24 cellular contexts compared by ENCODE assay signal in the genomic region with DNA sequence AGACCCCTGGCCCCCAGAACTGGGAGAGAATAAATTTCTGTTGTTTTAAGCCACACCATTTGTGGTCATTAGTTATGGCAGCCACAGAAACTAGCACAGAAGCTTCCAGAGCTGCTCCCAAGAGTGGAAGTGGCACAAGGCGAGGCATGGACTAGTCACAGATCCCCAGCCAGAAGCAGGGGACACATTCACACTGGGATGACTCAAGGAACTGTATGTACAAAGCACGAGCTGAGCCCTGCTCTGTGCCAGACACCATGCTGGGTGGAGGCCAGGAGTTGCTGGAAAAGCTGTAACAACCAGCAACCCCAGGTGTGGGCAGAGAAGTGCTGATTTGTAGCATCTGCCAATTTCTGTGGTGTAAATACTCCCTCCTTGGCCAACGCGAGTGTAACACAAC. TPM values are rescaled to one million over a fixed set of nuclear protein-coding genes. Genes with fewer than 3 reads are reported as not detected.
"Had no signal": no experiment of that assay in that cellular context is flagged by ENCODE, and none has a peak within 500 bp of the region (broad histone marks: within the 10 kb centered on the region; RNA-seq: fewer than 3 reads in every experiment).

No MANE protein-coding gene starts in this region.

- H3K27me3 Mint-ChIP-seq: activated CD8-positive, alpha-beta T cell treated with anti-CD3 and anti-CD28 coated beads for 36 hours; activated naive CD4-positive, alpha-beta T cell treated with anti-CD3 and anti-CD28 coated beads, Interleukin-2, amount 50 U/mL, for 24 hours had no signal

- H3K27me3 ChIP-seq: breast epithelium, SJCRH30 had no signal

- H3K4me2 ChIP-seq: SK-N-SH had no signal

- H3K9ac ChIP-seq: SK-N-SH had no signal

- DNase-seq: activated CD4-positive, alpha-beta T cell treated with anti-CD3 and anti-CD28 coated beads for 4 hours; activated CD8-positive, alpha-beta memory T cell treated with anti-CD3 and anti-CD28 coated beads, Interleukin-2, amount 50 U/mL, for 48 hours; activated CD8-positive, alpha-beta T cell treated with anti-CD3 and anti-CD28 coated beads for 36 hours; activated effector memory CD4-positive, alpha-beta T cell treated with Interleukin-2 at 50 U/mL for 16 hours; activated naive CD4-positive, alpha-beta T cell; activated T-cell treated with anti-CD3 and anti-CD28 coated beads, Interleukin-2, amount 50 U/mL, for 1 hour; aorta; NCI-H1105; NCI-H1436; NCI-H1694 treated with DMSO at 0.1 percent for 48 hours; NCI-H2029 treated with DMSO at 0.1 percent for 48 hours; NCI-H345; NCI-H510A; NCI-H526 treated with DMSO at 0.1 percent for 48 hours; NCI-H82; RPMI8226; SJCRH30; SK-N-SH; T-helper 1 cell had no signal

- H3K9me3 Mint-ChIP-seq: activated CD8-positive, alpha-beta T cell treated with anti-CD3 and anti-CD28 coated beads for 36 hours; activated naive CD4-positive, alpha-beta T cell treated with anti-CD3 and anti-CD28 coated beads, Interleukin-2, amount 50 U/mL, for 24 hours had no signal

- H3K4me1 Mint-ChIP-seq: activated naive CD4-positive, alpha-beta T cell treated with anti-CD3 and anti-CD28 coated beads, Interleukin-2, amount 50 U/mL, for 24 hours had no signal

- H3K4me1 ChIP-seq: breast epithelium, SJCRH30 had no signal

- ATAC-seq: activated CD4-positive, CD25-positive, alpha-beta regulatory T cell treated with anti-CD3 and anti-CD28 coated beads, Interleukin-2, amount 50 U/mL, for 24 hours; activated CD8-positive, alpha-beta T cell treated with anti-CD3 and anti-CD28 coated beads for 36 hours; Panc1; Right ventricle myocardium inferior had no signal

- H3K36me3 ChIP-seq: breast epithelium, SJCRH30 had no signal

- H3K27ac Mint-ChIP-seq: activated CD8-positive, alpha-beta T cell treated with anti-CD3 and anti-CD28 coated beads for 36 hours; activated naive CD4-positive, alpha-beta T cell treated with anti-CD3 and anti-CD28 coated beads, Interleukin-2, amount 50 U/mL, for 24 hours had no signal

- H3K4me3 ChIP-seq: breast epithelium, SJCRH30 had no signal

- H3K4me3 Mint-ChIP-seq: activated CD8-positive, alpha-beta T cell treated with anti-CD3 and anti-CD28 coated beads for 36 hours; activated naive CD4-positive, alpha-beta T cell treated with anti-CD3 and anti-CD28 coated beads, Interleukin-2, amount 50 U/mL, for 24 hours had no signal

- H3K27ac ChIP-seq: breast epithelium, SJCRH30 had no signal

- H3K9me3 ChIP-seq: SJCRH30, SK-N-SH had no signal

RNA-seq across cellular contexts. Expression of gene TCP10L, which starts 55.6 kb away (rescaled TPM):
- total RNA-seq: SJCRH30 had no signal
